In the genomic region with DNA sequence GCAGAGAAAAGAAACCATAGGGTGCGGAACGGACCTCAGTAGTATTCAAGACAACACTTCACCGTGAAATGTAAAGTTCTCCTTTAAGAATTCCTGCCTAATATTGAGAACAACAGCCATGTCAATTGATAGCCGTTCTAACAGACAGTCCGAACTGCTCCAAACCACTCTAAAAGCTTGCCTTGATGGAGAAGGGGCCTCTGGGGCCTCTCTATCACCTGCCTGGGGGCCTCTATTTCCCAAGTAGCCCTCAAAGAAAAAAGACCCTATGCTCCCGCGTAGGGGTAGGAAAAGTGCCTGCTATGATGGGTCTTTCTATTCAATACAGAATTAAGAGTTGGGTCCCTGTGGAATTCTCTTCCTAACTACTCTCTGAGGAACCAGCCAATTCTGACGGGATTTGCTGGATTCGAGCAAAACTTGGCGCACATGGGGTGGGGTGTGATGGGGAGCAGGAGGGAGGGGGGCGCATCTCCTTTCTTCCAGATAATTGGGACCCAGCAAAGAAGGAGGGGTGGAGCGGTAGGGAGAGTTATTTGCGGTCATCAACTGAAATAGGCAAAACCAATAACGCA, we compare ENCODE assay signal across 18 cellular contexts. TPM values are rescaled to one million over a fixed set of nuclear protein-coding genes. Genes with fewer than 3 reads are reported as not detected.
DNase-seq lines count a peak whose midpoint lies in the region; ATAC-seq and TF ChIP-seq lines count a peak whose summit lies in the region.
"Had no signal": no experiment of that assay in that cellular context is flagged by ENCODE, and none has a peak within 500 bp of the region (broad histone marks: within the 10 kb centered on the region; RNA-seq: fewer than 3 reads in every experiment).

No MANE protein-coding gene starts in this region.

- H3K4me2 ChIP-seq in GM23338, result peak overlapping the region; percentile 61
- peak overlapping the region; percentile 43 for H3K4me2 ChIP-seq in hepatocyte
- H3K4me2 ChIP-seq in SK-N-SH, result no peak overlapping the region

- H3K9me3 Mint-ChIP-seq in GM23338, result peaks cover 11% of the 10 kb centered on the region; the same call in 2 of the 3 replicates
- H3K9me3 Mint-ChIP-seq: CD8-positive, alpha-beta T cell had no signal

- H4K20me1 ChIP-seq in GM23338 (replicated peaks; ENCODE audit: insufficient read depth) (peaks cover 50% of the 10 kb centered on the region), hepatocyte (ENCODE audit: insufficient read depth, poor library complexity, severe bottlenecking) (no peaks in the 10 kb centered on the region), SK-N-SH (ENCODE audit: insufficient read depth) (no peaks in the 10 kb centered on the region)

- H2AFZ ChIP-seq in GM23338, result no peak overlapping the region
- H2AFZ ChIP-seq in hepatocyte, result no peak overlapping the region
- no peak overlapping the region for H2AFZ ChIP-seq in SK-N-SH (ENCODE audit: low read depth)

- no peak overlapping the region for H3K9ac ChIP-seq in SK-N-SH

- POLR2A ChIA-PET in SK-N-SH (lab: Yijun Ruan, JAX), result no interaction called here

- H3K9me3 ChIP-seq in WERI-Rb-1 (ENCODE audit: severe bottlenecking), result no peaks in the 10 kb centered on the region
- no peaks in the 10 kb centered on the region for H3K9me3 ChIP-seq in hepatocyte (ENCODE audit: low read depth)
- no peaks in the 10 kb centered on the region for H3K9me3 ChIP-seq in SK-N-SH

- DNase-seq in GM23338 (ENCODE audit: low spot score), result no peak
- no peak for DNase-seq in WERI-Rb-1
- DNase-seq in hepatocyte (ENCODE audit: low spot score), result no peak
- peak; percentile 60 for DNase-seq in retina
- no peak for DNase-seq in NCI-H187 (lab: John Stamatoyannopoulos, UW)
- no peak for DNase-seq in SK-N-SH
- DNase-seq: CD8-positive, alpha-beta T cell; DMS79 treated with DMSO at 0.1 percent for 48 hours; MV-4-11; NCI-H1436; NCI-H2107; NCI-H345; NCI-H69; SHP77 had no signal

- H3K27ac Mint-ChIP-seq in GM23338, result no peak overlapping the region
- H3K27ac Mint-ChIP-seq: CD8-positive, alpha-beta T cell had no signal

- H3K4me3 Mint-ChIP-seq in GM23338, result peak overlapping the region; percentile 46; the same call in 1 of the 3 replicates
- H3K4me3 Mint-ChIP-seq: CD8-positive, alpha-beta T cell had no signal

- WGBS in hepatocyte (ENCODE audit: low lambda C conversion rate, missing lambda C conversion rate), result 18% methylated on average over 14 of the region's 14 CpGs
- WGBS in SK-N-SH (ENCODE audit: low lambda C conversion rate), result 84% methylated on average over 14 of the region's 14 CpGs

- no peak for ATAC-seq in GM23338
- no peak for ATAC-seq in GM21423 (IDR thresholded peaks at IDR 0.05; ENCODE audit: unreplicated experiment)
- ATAC-seq: CD8-positive, alpha-beta T cell; Panc1 had no signal

- no peak for TF ChIP-seq RAD21 in SK-N-SH (IDR thresholded peaks at IDR 0.05; ENCODE audit: low read length)

- peaks cover 69% of the 10 kb centered on the region for H3K4me1 Mint-ChIP-seq in GM23338

- peaks cover 76% of the 10 kb centered on the region for H3K4me1 ChIP-seq in GM23338 (ENCODE audit: insufficient read depth)
- H3K4me1 ChIP-seq in hepatocyte (ENCODE audit: insufficient read depth), result peaks cover 5% of the 10 kb centered on the region
- H3K4me1 ChIP-seq in SK-N-SH (ENCODE audit: control insufficient read depth in 1 of 2, insufficient read depth in 2 of 2, low read depth in 1 of 2, low read length in 1 of 2), result no peaks in the 10 kb centered on the region; a peak in 1 of 4 replicates

- H3K4me3 ChIP-seq in GM23338, result peak overlapping the region; percentile 22; the same call in 1 of the 2 replicates
- peak overlapping the region; percentile 50; the same call in 1 of the 2 replicates for H3K4me3 ChIP-seq in WERI-Rb-1 (ENCODE audit: low read depth, low read length)
- no peak overlapping the region for H3K4me3 ChIP-seq in hepatocyte
- no peak overlapping the region for H3K4me3 ChIP-seq in SK-N-SH (ENCODE audit: low read depth in 2 of 2, low read length in 1 of 2)

- TF ChIP-seq EP300 in SK-N-SH (IDR thresholded peaks at IDR 0.05; ENCODE audit: borderline replicate concordance in 1 of 2, low read depth in 1 of 2, low read length in 1 of 2), result no peak

- no peak overlapping the region for H3K27ac ChIP-seq in GM23338 (ENCODE audit: low read depth)
- no peak overlapping the region for H3K27ac ChIP-seq in WERI-Rb-1
- H3K27ac ChIP-seq in hepatocyte, result no peak overlapping the region
- H3K27ac ChIP-seq in SK-N-SH (ENCODE audit: low read depth in 2 of 2, low read length in 1 of 2), result no peak overlapping the region

- CTCF ChIA-PET in SK-N-SH (lab: Yijun Ruan, JAX), result interaction anchor here (0.5 kb wide), 1 partner anchor 7 kb away, joined by 3 read pairs; no protein-coding TSS in a partner anchor

- no peak for TF ChIP-seq CTCF in GM23338 (conservative IDR thresholded peaks at IDR 0.05; ENCODE audit: low read depth in 2 of 2)
- TF ChIP-seq CTCF in WERI-Rb-1 (IDR thresholded peaks at IDR 0.05; ENCODE audit: low read depth, low read length), result no peak
- no peak for TF ChIP-seq CTCF in hepatocyte (IDR thresholded peaks at IDR 0.05; ENCODE audit: poor library complexity)
- TF ChIP-seq CTCF in SK-N-SH (IDR thresholded peaks at IDR 0.05), result no peak

- H3K9me2 ChIP-seq in GM23338 (ENCODE audit: insufficient read depth) (no peaks in the 10 kb centered on the region), hepatocyte (replicated peaks; ENCODE audit: insufficient read depth) (no peaks in the 10 kb centered on the region), SK-N-SH (no peaks in the 10 kb centered on the region)

- H3K79me2 ChIP-seq in GM23338 (replicated peaks; ENCODE audit: insufficient read depth), result no peaks in the 10 kb centered on the region
- no peaks in the 10 kb centered on the region for H3K79me2 ChIP-seq in hepatocyte
- H3K79me2 ChIP-seq in SK-N-SH (ENCODE audit: insufficient read depth), result no peaks in the 10 kb centered on the region

- no peaks in the 10 kb centered on the region for H3K36me3 Mint-ChIP-seq in GM23338 (ENCODE audit: low read depth)
- H3K36me3 Mint-ChIP-seq: CD8-positive, alpha-beta T cell had no signal

- no peaks in the 10 kb centered on the region for H3K36me3 ChIP-seq in GM23338 (ENCODE audit: insufficient read depth)
- no peaks in the 10 kb centered on the region for H3K36me3 ChIP-seq in WERI-Rb-1
- H3K36me3 ChIP-seq in hepatocyte (replicated peaks; ENCODE audit: insufficient read depth, low read depth), result no peaks in the 10 kb centered on the region
- H3K36me3 ChIP-seq in SK-N-SH (replicated peaks in 1 of 2; ENCODE audit: control insufficient read depth in 1 of 2, insufficient read depth in 2 of 2, low read length in 1 of 2), result no peaks in the 10 kb centered on the region

- H3F3A ChIP-seq in GM23338 (replicated peaks; ENCODE audit: low read depth) (peaks cover 41% of the 10 kb centered on the region), SK-N-SH (replicated peaks; ENCODE audit: insufficient read depth) (no peaks in the 10 kb centered on the region)

- H3K27me3 Mint-ChIP-seq in GM23338 (ENCODE audit: insufficient read depth, low read depth, poor library complexity), result peaks cover 100% of the 10 kb centered on the region

- H3K27me3 ChIP-seq in GM23338 (ENCODE audit: insufficient read depth), result peaks cover 100% of the 10 kb centered on the region
- no peaks in the 10 kb centered on the region for H3K27me3 ChIP-seq in WERI-Rb-1 (ENCODE audit: insufficient read depth, low read depth, severe bottlenecking)
- peaks cover 99% of the 10 kb centered on the region for H3K27me3 ChIP-seq in hepatocyte
- peaks cover under 1% of the 10 kb centered on the region; the same call in 1 of the 2 replicates for H3K27me3 ChIP-seq in SK-N-SH (ENCODE audit: insufficient read depth)

TF ChIP-seq in GM23338, 12 proteins besides CTCF, POLR2A, EP300 and RAD21:
- TF ChIP-seq EZH2 (IDR thresholded peaks at IDR 0.05; ENCODE audit: low read depth, unreplicated experiment), result peak; percentile 84
- TF ChIP-seq, protein P1, sequence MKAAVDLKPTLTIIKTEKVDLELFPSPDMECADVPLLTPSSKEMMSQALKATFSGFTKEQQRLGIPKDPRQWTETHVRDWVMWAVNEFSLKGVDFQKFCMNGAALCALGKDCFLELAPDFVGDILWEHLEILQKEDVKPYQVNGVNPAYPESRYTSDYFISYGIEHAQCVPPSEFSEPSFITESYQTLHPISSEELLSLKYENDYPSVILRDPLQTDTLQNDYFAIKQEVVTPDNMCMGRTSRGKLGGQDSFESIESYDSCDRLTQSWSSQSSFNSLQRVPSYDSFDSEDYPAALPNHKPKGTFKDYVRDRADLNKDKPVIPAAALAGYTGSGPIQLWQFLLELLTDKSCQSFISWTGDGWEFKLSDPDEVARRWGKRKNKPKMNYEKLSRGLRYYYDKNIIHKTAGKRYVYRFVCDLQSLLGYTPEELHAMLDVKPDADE (IDR thresholded peaks at IDR 0.05), result no peak

TF ChIP-seq in SK-N-SH, 30 proteins besides CTCF, POLR2A, EP300 and RAD21:
- TF ChIP-seq, protein P2, sequence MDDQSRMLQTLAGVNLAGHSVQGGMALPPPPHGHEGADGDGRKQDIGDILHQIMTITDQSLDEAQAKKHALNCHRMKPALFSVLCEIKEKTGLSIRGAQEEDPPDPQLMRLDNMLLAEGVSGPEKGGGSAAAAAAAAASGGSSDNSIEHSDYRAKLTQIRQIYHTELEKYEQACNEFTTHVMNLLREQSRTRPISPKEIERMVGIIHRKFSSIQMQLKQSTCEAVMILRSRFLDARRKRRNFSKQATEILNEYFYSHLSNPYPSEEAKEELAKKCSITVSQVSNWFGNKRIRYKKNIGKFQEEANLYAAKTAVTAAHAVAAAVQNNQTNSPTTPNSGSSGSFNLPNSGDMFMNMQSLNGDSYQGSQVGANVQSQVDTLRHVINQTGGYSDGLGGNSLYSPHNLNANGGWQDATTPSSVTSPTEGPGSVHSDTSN (IDR thresholded peaks at IDR 0.05), result no peak
- TF ChIP-seq NFIC (IDR thresholded peaks at IDR 0.05; ENCODE audit: borderline replicate concordance) (no peak), EZH2phosphoT487 (IDR thresholded peaks at IDR 0.05; ENCODE audit: borderline replicate concordance, low read depth) (no peak), GABPA (IDR thresholded peaks at IDR 0.05; ENCODE audit: low read depth) (no peak), CHD2 (IDR thresholded peaks at IDR 0.05; ENCODE audit: low read length, partially characterized antibody) (no peak)

RNA-seq across cellular contexts. Expression of a gene that starts 8.3 kb away (rescaled TPM):
- total RNA-seq in GM23338 (2014; rRNA removed; shearing (Covaris generic)), result not detected in 2 replicates
- not detected in 2 replicates for polyA plus RNA-seq in GM23338 (2016; fragmentation: Nextera tagmentation; extraction: Ambion mirVana)
- 1.9 and 2.2 TPM in 2 replicates for total RNA-seq in hepatocyte
- 2.6 and 3.5 TPM in 2 replicates for polyA plus RNA-seq in hepatocyte
- 0.23 and 0.37 TPM in 2 replicates for polyA plus RNA-seq in SK-N-SH (2012; rRNA removed)
- 0.21 and 0.41 TPM in 2 replicates for polyA plus RNA-seq in SK-N-SH (2012; cell fraction: cytosol; rRNA removed)
- 0.35 and 1.1 TPM in 2 replicates for polyA plus RNA-seq in SK-N-SH (2012; cell fraction: nucleus; rRNA removed)
- total RNA-seq: CD8-positive, alpha-beta T cell had no signal
- polyA plus RNA-seq: AG04450, BJ had no signal

RNA-seq across cellular contexts. Expression of a gene that starts 27.6 kb away (rescaled TPM):
- total RNA-seq in GM23338 (2014; rRNA removed; shearing (Covaris generic)), result not detected in 2 replicates
- not detected in 2 replicates for polyA plus RNA-seq in GM23338 (2016; fragmentation: Nextera tagmentation; extraction: Ambion mirVana)
- total RNA-seq in hepatocyte, result 4.0 and 5.0 TPM in 2 replicates
- 19.6 and 22.1 TPM in 2 replicates for polyA plus RNA-seq in hepatocyte
- 0.06 TPM in 1 of 2 replicates, not detected in the other for polyA plus RNA-seq in SK-N-SH (2012; rRNA removed)
- 0.08 and 0.26 TPM in 2 replicates for polyA plus RNA-seq in SK-N-SH (2012; cell fraction: cytosol; rRNA removed)
- polyA plus RNA-seq in SK-N-SH (2012; cell fraction: nucleus; rRNA removed), result 0.11 and 0.15 TPM in 2 replicates
- total RNA-seq: CD8-positive, alpha-beta T cell had no signal
- polyA plus RNA-seq: AG04450, BJ had no signal

Comparison
In these comparisons a context has a peak if more than half of its experiments do, and no peak if none do; other contexts are left out.
1. H3K4me3 ChIP-seq: peak in GM23338 (single experiment) and WERI-Rb-1 (single experiment); none in hepatocyte (single experiment) and SK-N-SH (0 of 2).
2. RNA of a gene that starts 27.6 kb away (polyA plus RNA-seq): 19.6 to 22.1 TPM in hepatocyte; 0.06 to 0.26 TPM in SK-N-SH and not detected in GM23338; every median in the first group is over 10 times any median in the second.